15 cellular contexts compared by ENCODE assay signal in genomic region chr19:57113501-57113900, GRCh38. TPM values are rescaled to one million over a fixed set of nuclear protein-coding genes. Genes with fewer than 3 reads are reported as not detected.
"Had no signal": no experiment of that assay in that cellular context is flagged by ENCODE, and none has a peak within 500 bp of the region (broad histone marks: within the 10 kb centered on the region; RNA-seq: fewer than 3 reads in every experiment).

No MANE protein-coding gene starts in this region.

RNA-seq across cellular contexts. Expression of gene USP29, which starts 6.3 kb away (rescaled TPM):
- total RNA-seq: stomach, subcutaneous adipose tissue, suprapubic skin, temporal lobe, thoracic aorta, thyroid gland, tibial nerve, transverse colon, upper lobe of left lung, upper lobe of right lung, ureter, urinary bladder, vagina had no signal
- polyA plus RNA-seq: stomach, thymus, urinary bladder had no signal

RNA-seq across cellular contexts. Expression of gene ZIM3, which starts 31.5 kb away (rescaled TPM):
- total RNA-seq: stomach, subcutaneous adipose tissue, suprapubic skin, temporal lobe, thoracic aorta, thyroid gland, tibial nerve, transverse colon, upper lobe of left lung, upper lobe of right lung, ureter, urinary bladder, uterus, vagina had no signal
- polyA plus RNA-seq: stomach, thymus, urinary bladder had no signal

RNA-seq across cellular contexts. Expression of gene DUXA, which starts 53.8 kb away (rescaled TPM):
- total RNA-seq: stomach, subcutaneous adipose tissue, suprapubic skin, temporal lobe, thoracic aorta, thyroid gland, transverse colon, upper lobe of left lung, upper lobe of right lung, ureter, urinary bladder, uterus, vagina had no signal
- polyA plus RNA-seq: stomach, urinary bladder had no signal
